Comparison of ENCODE assay signal across 1 cellular context in genomic region chr2:222615320-222615719, GRCh38.
TF ChIP-seq lines count a peak whose summit lies in the region.

No MANE protein-coding gene starts in this region.

TF ChIP-seq in HepG2, 621 proteins besides CTCF, POLR2A, EP300 and RAD21 (continued from another document):
- TF ChIP-seq, protein P1, sequence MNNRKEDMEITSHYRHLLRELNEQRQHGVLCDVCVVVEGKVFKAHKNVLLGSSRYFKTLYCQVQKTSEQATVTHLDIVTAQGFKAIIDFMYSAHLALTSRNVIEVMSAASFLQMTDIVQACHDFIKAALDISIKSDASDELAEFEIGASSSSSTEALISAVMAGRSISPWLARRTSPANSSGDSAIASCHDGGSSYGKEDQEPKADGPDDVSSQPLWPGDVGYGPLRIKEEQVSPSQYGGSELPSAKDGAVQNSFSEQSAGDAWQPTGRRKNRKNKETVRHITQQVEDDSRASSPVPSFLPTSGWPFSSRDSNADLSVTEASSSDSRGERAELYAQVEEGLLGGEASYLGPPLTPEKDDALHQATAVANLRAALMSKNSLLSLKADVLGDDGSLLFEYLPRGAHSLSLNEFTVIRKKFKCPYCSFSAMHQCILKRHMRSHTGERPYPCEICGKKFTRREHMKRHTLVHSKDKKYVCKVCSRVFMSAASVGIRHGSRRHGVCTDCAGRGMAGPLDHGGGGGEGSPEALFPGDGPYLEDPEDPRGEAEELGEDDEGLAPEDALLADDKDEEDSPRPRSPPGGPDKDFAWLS (CRISPR knock-in tag; IDR thresholded peaks at IDR 0.05; ENCODE audit: borderline replicate concordance): no peak
- TF ChIP-seq ZNF775 (CRISPR knock-in tag; IDR thresholded peaks at IDR 0.05; ENCODE audit: borderline replicate concordance) (no peak), ZNF512B (CRISPR knock-in tag; IDR thresholded peaks at IDR 0.05; ENCODE audit: borderline replicate concordance) (no peak), HNRNPH1 (optimal IDR thresholded peaks at IDR 0.05; ENCODE audit: low read depth, low read length) (no peak), ZNF768 (CRISPR knock-in tag; IDR thresholded peaks at IDR 0.05) (no peak), POLR2AphosphoS2 (IDR thresholded peaks at IDR 0.05; ENCODE audit: low read depth, low read length) (no peak), KLF15 (CRISPR knock-in tag; IDR thresholded peaks at IDR 0.05; ENCODE audit: borderline replicate concordance) (no peak), PREB (CRISPR knock-in tag; IDR thresholded peaks at IDR 0.05) (no peak), ZNF20 (CRISPR knock-in tag; IDR thresholded peaks at IDR 0.05) (no peak)
- TF ChIP-seq, protein P2, sequence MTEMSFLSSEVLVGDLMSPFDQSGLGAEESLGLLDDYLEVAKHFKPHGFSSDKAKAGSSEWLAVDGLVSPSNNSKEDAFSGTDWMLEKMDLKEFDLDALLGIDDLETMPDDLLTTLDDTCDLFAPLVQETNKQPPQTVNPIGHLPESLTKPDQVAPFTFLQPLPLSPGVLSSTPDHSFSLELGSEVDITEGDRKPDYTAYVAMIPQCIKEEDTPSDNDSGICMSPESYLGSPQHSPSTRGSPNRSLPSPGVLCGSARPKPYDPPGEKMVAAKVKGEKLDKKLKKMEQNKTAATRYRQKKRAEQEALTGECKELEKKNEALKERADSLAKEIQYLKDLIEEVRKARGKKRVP (CRISPR knock-in tag; IDR thresholded peaks at IDR 0.05): no peak
- TF ChIP-seq, protein P3, sequence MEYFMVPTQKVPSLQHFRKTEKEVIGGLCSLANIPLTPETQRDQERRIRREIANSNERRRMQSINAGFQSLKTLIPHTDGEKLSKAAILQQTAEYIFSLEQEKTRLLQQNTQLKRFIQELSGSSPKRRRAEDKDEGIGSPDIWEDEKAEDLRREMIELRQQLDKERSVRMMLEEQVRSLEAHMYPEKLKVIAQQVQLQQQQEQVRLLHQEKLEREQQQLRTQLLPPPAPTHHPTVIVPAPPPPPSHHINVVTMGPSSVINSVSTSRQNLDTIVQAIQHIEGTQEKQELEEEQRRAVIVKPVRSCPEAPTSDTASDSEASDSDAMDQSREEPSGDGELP (IDR thresholded peaks at IDR 0.05; ENCODE audit: borderline replicate concordance, low read depth): no peak
TF ChIP-seq in HepG2: peak in this region for 0.
